Comparison of ENCODE assay signal across 1 cellular context in genomic region chr17:30520436-30520835, GRCh38.
TF ChIP-seq lines count a peak whose summit lies in the region.

No MANE protein-coding gene starts in this region.

TF ChIP-seq in K562, 482 proteins besides CTCF, POLR2A, EP300 and RAD21:
- TF ChIP-seq PHF8 (IDR thresholded peaks at IDR 0.05; ENCODE audit: borderline replicate concordance, low read length), result no peak
- no peak for TF ChIP-seq TCF7L2 (IDR thresholded peaks at IDR 0.05; ENCODE audit: low read depth, low read length)
- TF ChIP-seq, protein P1, sequence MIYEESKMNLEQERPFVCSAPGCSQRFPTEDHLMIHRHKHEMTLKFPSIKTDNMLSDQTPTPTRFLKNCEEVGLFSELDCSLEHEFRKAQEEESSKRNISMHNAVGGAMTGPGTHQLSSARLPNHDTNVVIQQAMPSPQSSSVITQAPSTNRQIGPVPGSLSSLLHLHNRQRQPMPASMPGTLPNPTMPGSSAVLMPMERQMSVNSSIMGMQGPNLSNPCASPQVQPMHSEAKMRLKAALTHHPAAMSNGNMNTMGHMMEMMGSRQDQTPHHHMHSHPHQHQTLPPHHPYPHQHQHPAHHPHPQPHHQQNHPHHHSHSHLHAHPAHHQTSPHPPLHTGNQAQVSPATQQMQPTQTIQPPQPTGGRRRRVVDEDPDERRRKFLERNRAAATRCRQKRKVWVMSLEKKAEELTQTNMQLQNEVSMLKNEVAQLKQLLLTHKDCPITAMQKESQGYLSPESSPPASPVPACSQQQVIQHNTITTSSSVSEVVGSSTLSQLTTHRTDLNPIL (CRISPR knock-in tag; IDR thresholded peaks at IDR 0.05), result no peak
- no peak for TF ChIP-seq ZNF699 (CRISPR knock-in tag; IDR thresholded peaks at IDR 0.05; ENCODE audit: insufficient replicate concordance)
- no peak for TF ChIP-seq EGR1 (conservative IDR thresholded peaks at IDR 0.05)
- TF ChIP-seq SIRT6 (IDR thresholded peaks at IDR 0.05; ENCODE audit: low read depth, low read length), result no peak
- no peak for TF ChIP-seq HMGXB4 (CRISPR knock-in tag; IDR thresholded peaks at IDR 0.05)
- TF ChIP-seq ETS1 (conservative IDR thresholded peaks at IDR 0.05; ENCODE audit: control insufficient read depth, low read depth, low read length), result no peak
TF ChIP-seq in K562: peak in this region for 0.
